In the genomic region with DNA sequence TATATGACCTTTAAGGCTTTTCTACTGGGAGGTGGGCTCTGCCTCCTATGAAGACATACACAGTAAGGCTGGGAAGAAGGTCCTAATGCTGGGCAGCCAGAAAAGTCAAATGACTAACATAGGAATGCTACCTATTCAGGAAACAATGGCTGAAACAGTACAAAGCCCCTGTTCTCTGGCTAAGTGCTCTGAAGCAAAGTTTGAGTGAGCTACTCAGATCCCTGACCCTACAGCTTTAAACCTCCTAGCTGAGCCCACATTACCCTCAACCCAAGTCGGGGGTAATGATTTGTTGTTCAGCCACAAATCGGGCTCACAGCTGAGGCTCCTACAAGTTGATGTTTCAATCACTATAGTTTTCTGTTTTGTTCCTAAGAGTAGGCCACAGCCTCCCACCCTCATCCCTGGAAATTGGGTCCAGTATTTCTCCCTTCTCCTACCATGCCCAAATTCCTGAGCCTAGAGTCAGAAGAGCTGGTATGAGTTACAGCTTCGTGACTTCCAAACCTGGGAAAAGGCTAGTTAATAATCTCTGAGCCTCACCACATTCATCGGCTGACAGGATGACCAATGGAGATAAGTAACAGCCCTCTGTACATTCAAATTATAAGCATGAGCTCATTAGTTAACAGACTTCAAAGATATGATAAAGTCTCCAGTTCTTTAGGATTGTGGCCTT, we compare ENCODE assay signal across 21 cellular contexts. TPM values are rescaled to one million over a fixed set of nuclear protein-coding genes. Genes with fewer than 3 reads are reported as not detected.
DNase-seq lines count a peak whose midpoint lies in the region; ATAC-seq and TF ChIP-seq lines count a peak whose summit lies in the region.
"Had no signal": no experiment of that assay in that cellular context is flagged by ENCODE, and none has a peak within 500 bp of the region (broad histone marks: within the 10 kb centered on the region; RNA-seq: fewer than 3 reads in every experiment).

No MANE protein-coding gene starts in this region.

- no peak overlapping the region for H3K4me3 Mint-ChIP-seq in Caco-2 (ENCODE audit: unreplicated experiment)
- H3K4me3 Mint-ChIP-seq: CD8-positive, alpha-beta memory T cell had no signal

- H3K4me2 ChIP-seq in IMR-90 (ENCODE audit: low read depth, low read length), result no peak overlapping the region

- H3K14ac ChIP-seq in IMR-90 (replicated peaks; ENCODE audit: low read depth, low read length), result peak overlapping the region; percentile 14; the same call in 1 of the 2 replicates

- H2AFZ ChIP-seq in IMR-90 (replicated peaks; ENCODE audit: low read length, poor library complexity), result no peak overlapping the region

- H2BK5ac ChIP-seq in IMR-90 (ENCODE audit: low read depth, low read length, poor library complexity, severe bottlenecking), result no peak overlapping the region

- H3K4me1 ChIP-seq in Caco-2 (peaks cover 33% of the 10 kb centered on the region), IMR-90 (ENCODE audit: control insufficient read depth, insufficient read depth, low read length) (peaks cover 6% of the 10 kb centered on the region), mucosa of descending colon (ENCODE audit: low read depth) (no peaks in the 10 kb centered on the region)
- H3K4me1 ChIP-seq: vagina had no signal

- BruUV-seq in Caco-2 (replicated peaks; lab: Mats Ljungman, UMichigan) (TSS peak; percentile 14), IMR-90 (replicated peaks; lab: Mats Ljungman, UMichigan) (no TSS peak)

- no peak for DNase-seq in Caco-2
- peak; percentile 14 for DNase-seq in IMR-90
- peak; percentile 36 for DNase-seq in dermis blood vessel endothelial cell
- peak; percentile 98 for DNase-seq in kidney tubule cell (ENCODE audit: low spot score)
- no peak for DNase-seq in T-helper 9 cell
- no peak for DNase-seq in germinal center (ENCODE audit: low spot score)
- no peak for DNase-seq in mucosa of descending colon
- DNase-seq: activated CD4-positive, alpha-beta T cell treated with anti-CD3 and anti-CD28 coated beads, Interleukin-2, amount 50 U/mL, for 4 hours; activated T-cell treated with anti-CD3 and anti-CD28 coated beads, Interleukin-2, amount 50 U/mL, for 48 hours; CD8-positive, alpha-beta memory T cell; central memory CD4-positive, alpha-beta T cell; glutamatergic neuron; left cardiac atrium; NCI-H1436 treated with DMSO at 0.1 percent for 48 hours; NCI-H2227 treated with DMSO at 0.1 percent for 48 hours; SHP77 treated with DMSO at 0.1 percent for 48 hours; stimulated activated CD4-positive, alpha-beta T cell treated with anti-CD3 and anti-CD28 coated beads, Interleukin-12 subunit alpha, Interleukin-12 subunit beta, amount 100 ng/mL, for 4 hours had no signal

- H2BK15ac ChIP-seq in IMR-90 (ENCODE audit: low read depth, low read length), result no peak overlapping the region

- H4K8ac ChIP-seq in IMR-90 (ENCODE audit: low read depth in 2 of 2, low read length in 2 of 2), result no peak overlapping the region

- no peak overlapping the region for H4K5ac ChIP-seq in IMR-90 (ENCODE audit: low read depth, low read length)

- H4K91ac ChIP-seq in IMR-90 (ENCODE audit: insufficient read depth, low read depth, low read length), result no peak overlapping the region

- H2BK20ac ChIP-seq in IMR-90 (ENCODE audit: low read depth, low read length), result no peak overlapping the region

- POLR2A ChIA-PET in Caco-2 (lab: Charles Lee), result no interaction called here
- POLR2A ChIA-PET in IMR-90 (lab: Charles Lee; ENCODE audit: unreplicated experiment), result no interaction called here

- H3K27me3 ChIP-seq in Caco-2 (replicated peaks; ENCODE audit: control insufficient read depth, insufficient read depth, low read length) (no peaks in the 10 kb centered on the region), IMR-90 (ENCODE audit: control insufficient read depth, insufficient read depth, low read length) (no peaks in the 10 kb centered on the region)
- H3K27me3 ChIP-seq: vagina had no signal

- intact Hi-C loops in Caco-2 (cut with micrococcal nuclease; ENCODE audit: unreplicated experiment) (loop anchor here (5.0 kb wide), 1 partner anchor 46 kb away; the partner anchor contains the start of gene BTBD7), IMR-90 (cut with micrococcal nuclease) (no loop called here), mucosa of descending colon (cut with DNase I, micrococcal nuclease) (no loop called here)

- dilution Hi-C loops in IMR-90 (cut with HindIII; ENCODE audit: low sequenced_read_pairs, unreplicated experiment), result no loop called here

- TF ChIP-seq RAD21 in IMR-90 (IDR thresholded peaks at IDR 0.05; ENCODE audit: low read length), result no peak

- H3K9me3 ChIP-seq in Caco-2 (no peaks in the 10 kb centered on the region), IMR-90 (ENCODE audit: control insufficient read depth, insufficient read depth, low read length) (no peaks in the 10 kb centered on the region), mucosa of descending colon (no peaks in the 10 kb centered on the region)
- H3K9me3 ChIP-seq: vagina had no signal

- H3K4me3 ChIP-seq in Caco-2 (ENCODE audit: low read depth, low read length) (no peak overlapping the region), IMR-90 (ENCODE audit: insufficient read depth, low read depth, low read length) (no peak overlapping the region), mucosa of descending colon (no peak overlapping the region)
- H3K4me3 ChIP-seq: vagina had no signal

- no peak overlapping the region for H3K4ac ChIP-seq in IMR-90 (ENCODE audit: low read depth, low read length)

- peak; percentile 52 for ATAC-seq in IMR-90 (ENCODE audit: low read depth)
- ATAC-seq in HG03439 (IDR thresholded peaks at IDR 0.05; ENCODE audit: unreplicated experiment), result no peak
- no peak for ATAC-seq in mucosa of descending colon
- ATAC-seq: HCT116, left cardiac atrium had no signal

- peaks cover 14 to 37% of the 10 kb centered on the region in 2 experiments for H3K79me1 ChIP-seq in IMR-90 (ENCODE audit: low read depth in 1 of 2, low read length in 2 of 2)

- H4K20me1 ChIP-seq in IMR-90 (ENCODE audit: insufficient read depth, low read length), result no peaks in the 10 kb centered on the region; the same call in 1 of the 2 replicates

- no peak overlapping the region for H3K56ac ChIP-seq in IMR-90 (ENCODE audit: extremely low read depth, insufficient read depth, low read length)

- no peaks in the 10 kb centered on the region for H3K9me3 Mint-ChIP-seq in Caco-2 (ENCODE audit: unreplicated experiment)
- H3K9me3 Mint-ChIP-seq: CD8-positive, alpha-beta memory T cell had no signal

- H3K36me3 ChIP-seq in Caco-2 (ENCODE audit: control insufficient read depth, insufficient read depth, low read length) (no peaks in the 10 kb centered on the region), IMR-90 (ENCODE audit: control insufficient read depth, insufficient read depth, low read length) (peaks cover 5% of the 10 kb centered on the region), mucosa of descending colon (ENCODE audit: low read depth) (no peaks in the 10 kb centered on the region)
- H3K36me3 ChIP-seq: vagina had no signal

- no peak overlapping the region for H3K27ac ChIP-seq in IMR-90 (ENCODE audit: insufficient read depth, low read length)
- H3K27ac ChIP-seq: vagina had no signal

- TF ChIP-seq POLR2A in IMR-90 (IDR thresholded peaks at IDR 0.05; ENCODE audit: low read depth, low read length), result no peak

- no peak overlapping the region for H3K9ac ChIP-seq in IMR-90 (ENCODE audit: low read depth, low read length)
- H3K9ac ChIP-seq: KMS-11 had no signal

- H2AK9ac ChIP-seq in IMR-90 (replicated peaks; ENCODE audit: low read depth, low read length, poor library complexity), result no peak overlapping the region

- peak overlapping the region; percentile 75 for H3K27ac Mint-ChIP-seq in Caco-2 (ENCODE audit: unreplicated experiment)

- H2BK120ac ChIP-seq in IMR-90 (ENCODE audit: low read depth, low read length), result no peak overlapping the region

- no peak overlapping the region for H3K18ac ChIP-seq in IMR-90 (ENCODE audit: low read depth, low read length)

- peaks cover 25% of the 10 kb centered on the region for H3K4me1 Mint-ChIP-seq in Caco-2 (ENCODE audit: low read depth, unreplicated experiment)

- H3K36me3 Mint-ChIP-seq in Caco-2 (ENCODE audit: insufficient read depth, unreplicated experiment), result peaks cover 10% of the 10 kb centered on the region

- CTCF ChIA-PET in Caco-2 (lab: Charles Lee), result no interaction called here
- CTCF ChIA-PET in IMR-90 (lab: Yijun Ruan, JAX), result no interaction called here

- in situ Hi-C loops in IMR-90 (cut with MboI; ENCODE audit: low sequenced_read_pairs), result no loop called here

- H3K27me3 Mint-ChIP-seq in Caco-2 (ENCODE audit: insufficient read depth, unreplicated experiment), result no peaks in the 10 kb centered on the region

- peaks cover 9% of the 10 kb centered on the region for H3K9me1 ChIP-seq in IMR-90 (ENCODE audit: insufficient read depth, low read length)

- H2AK5ac ChIP-seq in IMR-90 (ENCODE audit: low read depth, low read length), result no peak overlapping the region

- 0 out of 2 replicates have a peak overlapping the region, but pooled peaks have one; percentile 11 for H3K23ac ChIP-seq in IMR-90 (ENCODE audit: low read depth, low read length)

- WGBS in IMR-90 (ENCODE audit: extremely low coverage in 2 of 2, insufficient read length in 1 of 2), 2 experiments, result 100% methylated on average over 1 of the region's 4 CpGs; no CpG with 5 or more reads in 1 of the 2 experiments

- TF ChIP-seq CTCF in Caco-2 (IDR thresholded peaks at IDR 0.05; ENCODE audit: insufficient read depth in 1 of 2, low read depth in 1 of 2, low read length in 1 of 2, severe bottlenecking in 1 of 2, unreplicated experiment in 1 of 2) (no peak), IMR-90 (conservative IDR thresholded peaks at IDR 0.05; ENCODE audit: low read depth, low read length) (no peak), mucosa of descending colon (IDR thresholded peaks at IDR 0.05) (no peak)

TF ChIP-seq in IMR-90, 13 proteins besides CTCF, POLR2A, EP300 and RAD21 (continues in another document):
- TF ChIP-seq NFE2L2 (IDR thresholded peaks at IDR 0.05; ENCODE audit: low read depth, low read length) (no peak), MXI1 (IDR thresholded peaks at IDR 0.05; ENCODE audit: borderline replicate concordance, low read depth, low read length) (no peak), SMC3 (IDR thresholded peaks at IDR 0.05; ENCODE audit: low read depth, low read length) (no peak), RCOR1 (IDR thresholded peaks at IDR 0.05; ENCODE audit: insufficient replicate concordance, low read length) (no peak)

RNA-seq across cellular contexts. Expression of gene BTBD7, which starts 46.5 kb away (rescaled TPM):
- total RNA-seq in Caco-2 (2022) (28.8 and 32.2 TPM in 2 replicates), IMR-90 (2012; rRNA removed) (30.5 and 30.6 TPM in 2 replicates), dermis blood vessel endothelial cell (30.8 and 31.3 TPM in 2 replicates), mucosa of descending colon (10 to 100 TPM; 39.9 to 59.2 (median 45.6) TPM)
- 11.9 and 12.3 TPM in 2 replicates for polyA plus RNA-seq in IMR-90 (2012; rRNA removed)
- polyA plus RNA-seq in IMR-90 (2012; cell fraction: cytosol; rRNA removed), result 6.0 and 6.6 TPM in 2 replicates
- 10.6 and 22.1 TPM in 2 replicates for polyA plus RNA-seq in IMR-90 (2012; cell fraction: nucleus; rRNA removed; ENCODE audit: low replicate concordance)

Comparison
In these comparisons a context has a peak if more than half of its experiments do, and no peak if none do; other contexts are left out.
1. DNase-seq: peak in IMR-90 (single experiment), dermis blood vessel endothelial cell (single experiment) and kidney tubule cell (single experiment); none in Caco-2 (0 of 2), T-helper 9 cell (single experiment), germinal center (single experiment) and mucosa of descending colon (0 of 3).